12 cellular contexts compared by ENCODE assay signal in the genomic region with DNA sequence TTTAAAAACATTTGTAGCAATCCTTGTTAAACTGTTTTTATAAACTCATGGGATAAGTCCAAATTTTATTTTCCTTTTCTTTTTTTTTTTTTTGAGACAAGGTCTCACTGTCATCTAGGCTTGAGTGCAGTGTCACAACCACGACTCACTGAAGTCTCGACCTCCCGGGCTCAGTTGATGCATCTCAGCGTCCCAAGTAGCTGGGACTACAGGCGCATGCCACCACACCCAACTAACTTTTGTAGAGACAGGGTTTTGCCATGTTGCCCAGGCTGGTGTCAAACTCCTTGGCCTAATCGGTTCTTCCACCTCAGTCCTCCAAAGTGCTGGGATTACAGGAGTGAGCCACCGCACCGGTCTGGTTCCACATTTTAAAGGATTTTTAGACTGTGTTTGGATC. TPM values are rescaled to one million over a fixed set of nuclear protein-coding genes. Genes with fewer than 3 reads are reported as not detected.
DNase-seq lines count a peak whose midpoint lies in the region; ATAC-seq and TF ChIP-seq lines count a peak whose summit lies in the region.
"Had no signal": no experiment of that assay in that cellular context is flagged by ENCODE, and none has a peak within 500 bp of the region (broad histone marks: within the 10 kb centered on the region; RNA-seq: fewer than 3 reads in every experiment).

No MANE protein-coding gene starts in this region.

- no peak overlapping the region for H2AFZ ChIP-seq in PC-9

- no peak overlapping the region for H3K4me3 ChIP-seq in mesodermal cell (ENCODE audit: extremely low read depth, insufficient read depth, low read length, poor library complexity, severe bottlenecking)
- no peak overlapping the region for H3K4me3 ChIP-seq in PC-9

- no TSS peak for BruUV-seq in PC-9 (replicated peaks; lab: Mats Ljungman, UMichigan)

- H3F3A ChIP-seq in PC-9 (ENCODE audit: insufficient read depth, low read depth) = peaks cover 6% of the 10 kb centered on the region; the same call in 1 of the 2 replicates

- peak overlapping the region; percentile 14 for H3K4me3 Mint-ChIP-seq in stimulated activated naive CD8-positive, alpha-beta T cell treated with anti-CD3 and anti-CD28 coated beads, Interleukin-15, Interleukin-2, amounts not matched to agents 100 ng/mL and 50 ng/mL, for 24 hours
- H3K4me3 Mint-ChIP-seq in activated T-helper 1 cell treated with anti-CD3 and anti-CD28 coated beads, Interleukin-12 subunit alpha, Interleukin-12 subunit beta, Interleukin-2, Interleukin-4 antibody, amounts not matched to agents 30 ng/mL and 10 ng/mL and 1 ng/mL, durations not matched to agents 14 hours and 24 hours and 36 hours = no peak overlapping the region

- peaks cover 8% of the 10 kb centered on the region for H3K4me1 ChIP-seq in mesodermal cell (ENCODE audit: control insufficient read depth, insufficient read depth, low read length, poor library complexity, severe bottlenecking)
- H3K4me1 ChIP-seq in PC-9 (replicated peaks; ENCODE audit: insufficient read depth) = no peaks in the 10 kb centered on the region

- H3K9me3 ChIP-seq in mesodermal cell (ENCODE audit: control insufficient read depth, low read length) (no peaks in the 10 kb centered on the region), PC-9 (ENCODE audit: insufficient read depth, low read depth) (no peaks in the 10 kb centered on the region)

- no peaks in the 10 kb centered on the region; the same call in 1 of the 2 replicates for H3K9me2 ChIP-seq in PC-9 (ENCODE audit: insufficient read depth)

- peaks cover 97% of the 10 kb centered on the region for H3K79me2 ChIP-seq in PC-9 (ENCODE audit: low read depth)

- POLR2A ChIA-PET in PC-9 (lab: Charles Lee; ENCODE audit: unreplicated experiment) = interaction anchor here (0.7 kb wide), 1 partner anchor 262 kb away, joined by 7 read pairs; no protein-coding TSS in a partner anchor

- H3K36me3 Mint-ChIP-seq in stimulated activated naive CD8-positive, alpha-beta T cell treated with anti-CD3 and anti-CD28 coated beads, Interleukin-15, Interleukin-2, amounts not matched to agents 100 ng/mL and 50 ng/mL, for 24 hours (ENCODE audit: low read depth) = peaks cover 60% of the 10 kb centered on the region
- H3K36me3 Mint-ChIP-seq in activated T-helper 1 cell treated with anti-CD3 and anti-CD28 coated beads, Interleukin-12 subunit alpha, Interleukin-12 subunit beta, Interleukin-2, Interleukin-4 antibody, amounts not matched to agents 30 ng/mL and 10 ng/mL and 1 ng/mL, durations not matched to agents 14 hours and 24 hours and 36 hours (ENCODE audit: low read depth) = peaks cover 41% of the 10 kb centered on the region

- no peak overlapping the region for H3K4me2 ChIP-seq in PC-9

- no peak for TF ChIP-seq CTCF in PC-9 (conservative IDR thresholded peaks at IDR 0.05)

- no peaks in the 10 kb centered on the region for H3K27me3 ChIP-seq in PC-9 (ENCODE audit: insufficient read depth, low read depth)

- H3K36me3 ChIP-seq in mesodermal cell (ENCODE audit: control insufficient read depth, insufficient read depth, low read length) (peaks cover 51% of the 10 kb centered on the region), PC-9 (ENCODE audit: low read depth) (no peaks in the 10 kb centered on the region)

- H4K20me1 ChIP-seq in PC-9 (ENCODE audit: insufficient read depth) = peaks cover 68% of the 10 kb centered on the region

- H3K27ac Mint-ChIP-seq in stimulated activated naive CD8-positive, alpha-beta T cell treated with anti-CD3 and anti-CD28 coated beads, Interleukin-15, Interleukin-2, amounts not matched to agents 100 ng/mL and 50 ng/mL, for 24 hours = peak overlapping the region; percentile 73
- peak overlapping the region; percentile 20 for H3K27ac Mint-ChIP-seq in activated T-helper 1 cell treated with anti-CD3 and anti-CD28 coated beads, Interleukin-12 subunit alpha, Interleukin-12 subunit beta, Interleukin-2, Interleukin-4 antibody, amounts not matched to agents 30 ng/mL and 10 ng/mL and 1 ng/mL, durations not matched to agents 14 hours and 24 hours and 36 hours

- intact Hi-C loops in activated T-helper 1 cell treated with anti-CD3 and anti-CD28 coated beads, Interleukin-12 subunit alpha, Interleukin-12 subunit beta, Interleukin-2, Interleukin-4 antibody, amounts not matched to agents 30 ng/mL and 10 ng/mL and 1 ng/mL, durations not matched to agents 14 hours and 24 hours and 36 hours (cut with micrococcal nuclease) = no loop called here
- intact Hi-C loops in PC-9 (cut with micrococcal nuclease; ENCODE audit: unreplicated experiment) = no loop called here

- H3K4me1 Mint-ChIP-seq in stimulated activated naive CD8-positive, alpha-beta T cell treated with anti-CD3 and anti-CD28 coated beads, Interleukin-15, Interleukin-2, amounts not matched to agents 100 ng/mL and 50 ng/mL, for 24 hours (ENCODE audit: low read depth) = peaks cover 94% of the 10 kb centered on the region
- peaks cover 67% of the 10 kb centered on the region for H3K4me1 Mint-ChIP-seq in activated T-helper 1 cell treated with anti-CD3 and anti-CD28 coated beads, Interleukin-12 subunit alpha, Interleukin-12 subunit beta, Interleukin-2, Interleukin-4 antibody, amounts not matched to agents 30 ng/mL and 10 ng/mL and 1 ng/mL, durations not matched to agents 14 hours and 24 hours and 36 hours (ENCODE audit: low read depth)

- CTCF ChIA-PET in PC-9 (lab: Charles Lee) = no interaction called here

- ATAC-seq in stimulated activated naive CD8-positive, alpha-beta T cell treated with anti-CD3 and anti-CD28 coated beads, Interleukin-15, Interleukin-2, amounts not matched to agents 100 U/mL and 50 U/mL, for 24 hours = no peak
- ATAC-seq in GM18868 (IDR thresholded peaks at IDR 0.05; ENCODE audit: unreplicated experiment) = no peak

- H3K27ac ChIP-seq in mesodermal cell (ENCODE audit: low read depth, low read length, severe bottlenecking) (peak overlapping the region; percentile 31), PC-9 (no peak overlapping the region)

- no peaks in the 10 kb centered on the region for H3K27me3 Mint-ChIP-seq in stimulated activated naive CD8-positive, alpha-beta T cell treated with anti-CD3 and anti-CD28 coated beads, Interleukin-15, Interleukin-2, amounts not matched to agents 100 ng/mL and 50 ng/mL, for 24 hours
- no peaks in the 10 kb centered on the region for H3K27me3 Mint-ChIP-seq in activated T-helper 1 cell treated with anti-CD3 and anti-CD28 coated beads, Interleukin-12 subunit alpha, Interleukin-12 subunit beta, Interleukin-2, Interleukin-4 antibody, amounts not matched to agents 30 ng/mL and 10 ng/mL and 1 ng/mL, durations not matched to agents 14 hours and 24 hours and 36 hours (ENCODE audit: insufficient read depth)

- peaks cover 5% of the 10 kb centered on the region for H3K9me3 Mint-ChIP-seq in stimulated activated naive CD8-positive, alpha-beta T cell treated with anti-CD3 and anti-CD28 coated beads, Interleukin-15, Interleukin-2, amounts not matched to agents 100 ng/mL and 50 ng/mL, for 24 hours
- peaks cover 3% of the 10 kb centered on the region for H3K9me3 Mint-ChIP-seq in activated T-helper 1 cell treated with anti-CD3 and anti-CD28 coated beads, Interleukin-12 subunit alpha, Interleukin-12 subunit beta, Interleukin-2, Interleukin-4 antibody, amounts not matched to agents 30 ng/mL and 10 ng/mL and 1 ng/mL, durations not matched to agents 14 hours and 24 hours and 36 hours

- DNase-seq in stimulated activated naive CD8-positive, alpha-beta T cell treated with anti-CD3 and anti-CD28 coated beads, Interleukin-15, Interleukin-2, amounts not matched to agents 100 U/mL and 50 U/mL, for 24 hours = no peak
- DNase-seq in activated T-helper 1 cell treated with anti-CD3 and anti-CD28 coated beads, Interleukin-12 subunit alpha, Interleukin-12 subunit beta, Interleukin-2, Interleukin-4 antibody, amounts not matched to agents 30 ng/mL and 10 ng/mL and 1 ng/mL, durations not matched to agents 14 hours and 24 hours and 36 hours (ENCODE audit: low spot score) = no peak
- DNase-seq in GF-D8 (lab: John Stamatoyannopoulos, UW) = no peak
- no peak for DNase-seq in NCI-H2196 treated with DMSO at 0.1 percent for 48 hours (lab: John Stamatoyannopoulos, UW; ENCODE audit: unreplicated experiment)
- DNase-seq in PC-9 = no peak
- DNase-seq: activated CD4-positive, alpha-beta T cell treated with anti-CD3 and anti-CD28 coated beads for 4 hours; C1 segment of cervical spinal cord; effector CD8-positive, alpha-beta T cell; NCI-H1694 had no signal

- WGBS in mesodermal cell (ENCODE audit: insufficient coverage in 2 of 2), 2 experiments = 91 to 97% methylated on average over 7 of the region's 8 CpGs

RNA-seq across cellular contexts. Expression of gene RAP1B, which starts 9.8 kb away (rescaled TPM):
- 244 and 263 TPM in 2 replicates for total RNA-seq in activated T-helper 1 cell treated with anti-CD3 and anti-CD28 coated beads, Interleukin-12 subunit alpha, Interleukin-12 subunit beta, Interleukin-2, Interleukin-4 antibody, amounts not matched to agents 30 ng/mL and 10 ng/mL and 1 ng/mL, durations not matched to agents 14 hours and 24 hours and 36 hours
- polyA plus RNA-seq in mesodermal cell (2013, experiment 1 of 2) = 218 TPM
- 244 TPM for polyA plus RNA-seq in mesodermal cell (2013, experiment 2 of 2)
- 59.0 and 89.7 TPM in 2 replicates for total RNA-seq in PC-9 (2021)
